Comparison of ENCODE assay signal across 1 cellular context in genomic region chr4:96969456-96969855, GRCh38.
A peak's percentile ranks its signal among the peaks of the same experiment; 100 is the strongest.
TF ChIP-seq lines count a peak whose summit lies in the region.

No MANE protein-coding gene starts in this region.

TF ChIP-seq in K562, 482 proteins besides CTCF, POLR2A, EP300 and RAD21 (continued from another document):
- no peak for TF ChIP-seq ZNF407 (IDR thresholded peaks at IDR 0.05; ENCODE audit: low read depth)
- peak; percentile 84 for TF ChIP-seq MAFK (IDR thresholded peaks at IDR 0.05; ENCODE audit: low read length)
- no peak for TF ChIP-seq RBFOX2 (IDR thresholded peaks at IDR 0.05; ENCODE audit: low read depth, low read length)
- TF ChIP-seq NFE2 (IDR thresholded peaks at IDR 0.05; ENCODE audit: low read depth) = no peak
- no peak for TF ChIP-seq ZNF224 (CRISPR knock-in tag; IDR thresholded peaks at IDR 0.05)
- TF ChIP-seq FOXJ3 (CRISPR knock-in tag; IDR thresholded peaks at IDR 0.05) = no peak
- no peak for TF ChIP-seq GABPB1 (CRISPR knock-in tag; IDR thresholded peaks at IDR 0.05)
- TF ChIP-seq ZNF707 (CRISPR knock-in tag; conservative IDR thresholded peaks at IDR 0.05) = no peak
- no peak for TF ChIP-seq ZBTB43 (CRISPR knock-in tag; IDR thresholded peaks at IDR 0.05)
- TF ChIP-seq SRSF1 (IDR thresholded peaks at IDR 0.05; ENCODE audit: low read depth, low read length) = no peak
- TF ChIP-seq MAFF (IDR thresholded peaks at IDR 0.05; ENCODE audit: low read length) = peak; percentile 78
- TF ChIP-seq MCM2 (IDR thresholded peaks at IDR 0.05; ENCODE audit: low read depth) = no peak
- TF ChIP-seq LEF1 (IDR thresholded peaks at IDR 0.05) = no peak
- no peak for TF ChIP-seq HDAC3 (IDR thresholded peaks at IDR 0.05; ENCODE audit: borderline replicate concordance, partially characterized antibody)
- peak; percentile 79 for TF ChIP-seq ZNF316 (IDR thresholded peaks at IDR 0.05)
- no peak for TF ChIP-seq MYC (IDR thresholded peaks at IDR 0.05; ENCODE audit: low read depth, low read length)
- TF ChIP-seq MYC (CRISPR knock-in tag; IDR thresholded peaks at IDR 0.05; ENCODE audit: borderline replicate concordance, low read depth) = no peak
- peak; percentile 64; the same call in 1 of the 2 replicates for TF ChIP-seq MAFG (tag; conservative IDR thresholded peaks at IDR 0.05)
- no peak for TF ChIP-seq E2F4 (CRISPR knock-in tag; IDR thresholded peaks at IDR 0.05; ENCODE audit: low read depth)
- TF ChIP-seq ZBTB49 (CRISPR knock-in tag; IDR thresholded peaks at IDR 0.05; ENCODE audit: borderline replicate concordance) = no peak
- TF ChIP-seq ATF3 (IDR thresholded peaks at IDR 0.05) = no peak
- no peak for TF ChIP-seq ATF3 (CRISPR knock-in tag; conservative IDR thresholded peaks at IDR 0.05)
- TF ChIP-seq MCM3 (IDR thresholded peaks at IDR 0.05) = no peak
- TF ChIP-seq GATA2 (CRISPR knock-in tag; IDR thresholded peaks at IDR 0.05) = no peak
- no peak for TF ChIP-seq SMARCE1 (IDR thresholded peaks at IDR 0.05)
TF ChIP-seq in K562: peak in this region for 5.
